In genomic region chr11:130578738-130579368, GRCh38 we compare ENCODE assay signal across 21 cellular contexts.
DNase-seq lines count a peak whose midpoint lies in the region; ATAC-seq and TF ChIP-seq lines count a peak whose summit lies in the region.
"Had no signal": no experiment of that assay in that cellular context is flagged by ENCODE, and none has a peak within 500 bp of the region (broad histone marks: within the 10 kb centered on the region; RNA-seq: fewer than 3 reads in every experiment).

No MANE protein-coding gene starts in this region.

- H3K4me3 Mint-ChIP-seq in chondrocyte (ENCODE audit: unreplicated experiment), result no peak overlapping the region
- H3K4me3 Mint-ChIP-seq: CD8-positive, alpha-beta T cell; HFFc6 had no signal

- no peak overlapping the region for H3K56ac ChIP-seq in IMR-90 (ENCODE audit: extremely low read depth, insufficient read depth, low read length)

- H3K36me3 Mint-ChIP-seq in chondrocyte (ENCODE audit: low read depth), result no peaks in the 10 kb centered on the region
- H3K36me3 Mint-ChIP-seq: CD8-positive, alpha-beta T cell had no signal

- 67% methylated on average over 3 of the region's 8 CpGs; no CpG with 5 or more reads in 1 of the 2 experiments for WGBS in IMR-90 (ENCODE audit: extremely low coverage in 2 of 2, insufficient read length in 1 of 2), 2 experiments
- WGBS in neuronal stem cell (ENCODE audit: extremely low coverage in 2 of 2, insufficient read length in 2 of 2, insufficient replicate concordance in 1 of 2), 2 donors, result no CpG with 5 or more reads among the region's 8 CpGs
- 70 to 85% methylated on average over 8 of the region's 8 CpGs for WGBS in testis, 2 donors

- H3K4me3 ChIP-seq in IMR-90 (ENCODE audit: insufficient read depth, low read depth, low read length), result no peak overlapping the region
- H3K4me3 ChIP-seq in neuronal stem cell (ENCODE audit: low read length in 2 of 2), result no peak overlapping the region
- no peak overlapping the region for H3K4me3 ChIP-seq in testis
- H3K4me3 ChIP-seq: BLaER1 treated with 17β-estradiol and CSF1 and Interleukin-3, amounts not matched to agents 10 nM and 100 nM; Peyer's patch had no signal

- H3K9me3 Mint-ChIP-seq in chondrocyte (ENCODE audit: low read depth), result no peaks in the 10 kb centered on the region
- H3K9me3 Mint-ChIP-seq: CD8-positive, alpha-beta T cell; HFFc6 had no signal

- no peak for TF ChIP-seq RAD21 in IMR-90 (IDR thresholded peaks at IDR 0.05; ENCODE audit: low read length)

- in situ Hi-C loops in IMR-90 (cut with MboI; ENCODE audit: low sequenced_read_pairs), result no loop called here
- in situ Hi-C loops in G401 (cut with HindIII; ENCODE audit: low sequenced_read_pairs), result no loop called here

- no peaks in the 10 kb centered on the region for H4K20me1 ChIP-seq in IMR-90 (ENCODE audit: insufficient read depth, low read length)
- H4K20me1 ChIP-seq: BLaER1 treated with 17β-estradiol and CSF1 and Interleukin-3, amounts not matched to agents 10 nM and 100 nM had no signal

- no peaks in the 10 kb centered on the region for H3K36me3 ChIP-seq in IMR-90 (ENCODE audit: control insufficient read depth, insufficient read depth, low read length)
- H3K36me3 ChIP-seq in neuronal stem cell (replicated peaks in 1 of 2; ENCODE audit: control insufficient read depth in 2 of 2, insufficient read depth in 2 of 2, low read length in 2 of 2), result no peaks in the 10 kb centered on the region
- H3K36me3 ChIP-seq in testis (ENCODE audit: low read depth, missing control alignments), result no peaks in the 10 kb centered on the region
- H3K36me3 ChIP-seq: BLaER1 treated with 17β-estradiol and CSF1 and Interleukin-3, amounts not matched to agents 10 nM and 100 nM; Peyer's patch had no signal

- H2BK5ac ChIP-seq in IMR-90 (ENCODE audit: low read depth, low read length, poor library complexity, severe bottlenecking) (no peak overlapping the region), neuronal stem cell (ENCODE audit: low read length) (peak overlapping the region; percentile 8)

- H3K4me1 ChIP-seq in IMR-90 (ENCODE audit: control insufficient read depth, insufficient read depth, low read length), result peaks cover 20% of the 10 kb centered on the region
- H3K4me1 ChIP-seq in neuronal stem cell (ENCODE audit: control insufficient read depth in 2 of 2, insufficient read depth in 1 of 2, low read depth in 1 of 2, low read length in 2 of 2), result peaks cover 15 to 17% of the 10 kb centered on the region in 2 donors
- H3K4me1 ChIP-seq in testis, result peaks cover 5% of the 10 kb centered on the region
- H3K4me1 ChIP-seq: Peyer's patch had no signal

- peak overlapping the region; percentile 6 for H2AK9ac ChIP-seq in IMR-90 (replicated peaks; ENCODE audit: low read depth, low read length, poor library complexity)

- peak overlapping the region; percentile 20 for H3K27ac Mint-ChIP-seq in chondrocyte (ENCODE audit: unreplicated experiment)
- H3K27ac Mint-ChIP-seq: CD8-positive, alpha-beta T cell; HFFc6 had no signal

- CTCF ChIA-PET in IMR-90 (lab: Yijun Ruan, JAX), result no interaction called here

- peaks cover 56% of the 10 kb centered on the region for H3K4me1 Mint-ChIP-seq in chondrocyte (ENCODE audit: low read depth)

- DNase-seq in IMR-90 (no peak), NCI-H69 (lab: John Stamatoyannopoulos, UW) (peak; percentile 58), chondrocyte (ENCODE audit: low spot score) (no peak), neuronal stem cell (ENCODE audit: low spot score) (no peak), G401 (ENCODE audit: low spot score) (no peak), testis (no peak)
- DNase-seq: CD8-positive, alpha-beta T cell; DND-41; H7; HFFc6; MV-4-11; NCI-H1417; NCI-H187; NCI-H526; NK-92 treated with Interleukin-12 subunit alpha and Interleukin-12 subunit beta, amount 100 ng/mL, for 24 hours; Peyer's patch; SK-N-SH had no signal

- ATAC-seq in IMR-90 (ENCODE audit: low read depth) (no peak), HG02981 (IDR thresholded peaks at IDR 0.05; ENCODE audit: unreplicated experiment) (no peak)
- ATAC-seq: CD8-positive, alpha-beta T cell; HepG2 had no signal

- dilution Hi-C loops in IMR-90 (cut with HindIII; ENCODE audit: low sequenced_read_pairs, unreplicated experiment), result no loop called here

- H3K14ac ChIP-seq in IMR-90 (replicated peaks; ENCODE audit: low read depth, low read length), result no peak overlapping the region
- no peak overlapping the region for H3K14ac ChIP-seq in neuronal stem cell (ENCODE audit: low read length)

- H3K18ac ChIP-seq in IMR-90 (ENCODE audit: low read depth, low read length), result peak overlapping the region; percentile 42; the same call in 1 of the 2 replicates
- peak overlapping the region; percentile 58 for H3K18ac ChIP-seq in neuronal stem cell (ENCODE audit: low read length)

- peak overlapping the region; percentile 40; the same call in 1 of the 2 replicates for H2AK5ac ChIP-seq in IMR-90 (ENCODE audit: low read depth, low read length)
- H2AK5ac ChIP-seq in neuronal stem cell (ENCODE audit: low read depth, low read length), result peak overlapping the region; percentile 67

- H3K27me3 Mint-ChIP-seq in chondrocyte (ENCODE audit: low read depth), result no peaks in the 10 kb centered on the region

- H3K4me2 ChIP-seq in IMR-90 (ENCODE audit: low read depth, low read length), result no peak overlapping the region
- no peak overlapping the region for H3K4me2 ChIP-seq in neuronal stem cell (ENCODE audit: insufficient read depth, low read length, poor library complexity, severe bottlenecking)
- H3K4me2 ChIP-seq: BLaER1 treated with 17β-estradiol and CSF1 and Interleukin-3, amounts not matched to agents 10 nM and 100 nM; KMS-11; SK-N-SH had no signal

- no peak overlapping the region for H2BK20ac ChIP-seq in IMR-90 (ENCODE audit: low read depth, low read length)

- 0 out of 3 replicates have a peak overlapping the region, but pooled peaks have one; percentile 38 for H2BK15ac ChIP-seq in IMR-90 (ENCODE audit: low read depth, low read length)
- H2BK15ac ChIP-seq in neuronal stem cell (ENCODE audit: low read length), result peak overlapping the region; percentile 92

- H2AFZ ChIP-seq in IMR-90 (replicated peaks; ENCODE audit: low read length, poor library complexity) (no peak overlapping the region), neuronal stem cell (ENCODE audit: low read length) (no peak overlapping the region)

- H4K91ac ChIP-seq in IMR-90 (ENCODE audit: insufficient read depth, low read depth, low read length), result peak overlapping the region; percentile 32; the same call in 1 of the 2 replicates
- no peak overlapping the region for H4K91ac ChIP-seq in neuronal stem cell (ENCODE audit: low read depth, low read length, poor library complexity)

- H2BK12ac ChIP-seq in neuronal stem cell (ENCODE audit: low read length), result peak overlapping the region; percentile 89

- H4K5ac ChIP-seq in IMR-90 (ENCODE audit: low read depth, low read length), result peak overlapping the region; percentile 3; the same call in 1 of the 2 replicates

- H2BK120ac ChIP-seq in IMR-90 (ENCODE audit: low read depth, low read length) (no peak overlapping the region), neuronal stem cell (ENCODE audit: low read depth, low read length) (no peak overlapping the region)

- H3K9me3 ChIP-seq in IMR-90 (ENCODE audit: control insufficient read depth, insufficient read depth, low read length) (no peaks in the 10 kb centered on the region), neuronal stem cell (replicated peaks in 1 of 2; ENCODE audit: control insufficient read depth in 2 of 2, insufficient read depth in 1 of 2, low read depth in 1 of 2, low read length in 2 of 2) (peaks cover 6 to 7% of the 10 kb centered on the region in 2 donors), testis (no peaks in the 10 kb centered on the region)
- H3K9me3 ChIP-seq: BLaER1 treated with 17β-estradiol and CSF1 and Interleukin-3, amounts not matched to agents 10 nM and 100 nM; Peyer's patch; SK-N-SH had no signal

- no peak for TF ChIP-seq CTCF in IMR-90 (conservative IDR thresholded peaks at IDR 0.05; ENCODE audit: low read depth, low read length)
- TF ChIP-seq CTCF in chondrocyte (IDR thresholded peaks at IDR 0.05), result no peak
- no peak for TF ChIP-seq CTCF in testis (IDR thresholded peaks at IDR 0.05)

- POLR2A ChIA-PET in IMR-90 (lab: Charles Lee; ENCODE audit: unreplicated experiment), result no interaction called here

- intact Hi-C loops in IMR-90 (cut with micrococcal nuclease), result no loop called here
- intact Hi-C loops in testis (cut with DNase I; ENCODE audit: low total_unique reads), result no loop called here

- BruUV-seq in IMR-90 (replicated peaks; lab: Mats Ljungman, UMichigan), result no TSS peak

- H3K9me1 ChIP-seq in IMR-90 (ENCODE audit: insufficient read depth, low read length), result peaks cover 9% of the 10 kb centered on the region; the same call in 1 of the 2 replicates

- H3K79me1 ChIP-seq in IMR-90 (ENCODE audit: low read depth in 1 of 2, low read length in 2 of 2) (no peaks in the 10 kb centered on the region), neuronal stem cell (ENCODE audit: low read depth, low read length) (no peaks in the 10 kb centered on the region)

- TF ChIP-seq POLR2A in IMR-90 (IDR thresholded peaks at IDR 0.05; ENCODE audit: low read depth, low read length), result no peak
- TF ChIP-seq POLR2A in testis (IDR thresholded peaks at IDR 0.05), result no peak

- H3K27me3 ChIP-seq in IMR-90 (ENCODE audit: control insufficient read depth, insufficient read depth, low read length) (0 out of 2 replicates have a peak, but pooled peaks cover 4% of the 10 kb centered on the region), neuronal stem cell (ENCODE audit: control insufficient read depth in 3 of 3, insufficient read depth in 3 of 3, low read depth in 1 of 3, low read length in 3 of 3) (no peaks in the 10 kb centered on the region), testis (no peaks in the 10 kb centered on the region)
- H3K27me3 ChIP-seq: BLaER1 treated with 17β-estradiol and CSF1 and Interleukin-3, amounts not matched to agents 10 nM and 100 nM; Peyer's patch had no signal

- H3K27ac ChIP-seq in IMR-90 (ENCODE audit: insufficient read depth, low read length), result no peak overlapping the region
- H3K27ac ChIP-seq in neuronal stem cell (replicated peaks; ENCODE audit: low read length), result no peak overlapping the region
- H3K27ac ChIP-seq in testis, result no peak overlapping the region
- H3K27ac ChIP-seq: BLaER1 treated with 17β-estradiol and CSF1 and Interleukin-3, amounts not matched to agents 10 nM and 100 nM; KMS-11; Peyer's patch had no signal

- H3K4ac ChIP-seq in IMR-90 (ENCODE audit: low read depth, low read length), result no peak overlapping the region
- no peak overlapping the region for H3K4ac ChIP-seq in neuronal stem cell (ENCODE audit: low read length)

- no peak overlapping the region for H3K23ac ChIP-seq in IMR-90 (ENCODE audit: low read depth, low read length)
- H3K23ac ChIP-seq in neuronal stem cell (ENCODE audit: low read depth, low read length, poor library complexity), result no peak overlapping the region

- no peak overlapping the region for H3K9ac ChIP-seq in IMR-90 (ENCODE audit: low read depth, low read length)
- H3K9ac ChIP-seq in neuronal stem cell (ENCODE audit: low read depth, low read length, poor library complexity), result no peak overlapping the region
- H3K9ac ChIP-seq: BLaER1 treated with 17β-estradiol and CSF1 and Interleukin-3, amounts not matched to agents 10 nM and 100 nM; KMS-11; SK-N-SH had no signal

- H4K8ac ChIP-seq in IMR-90 (ENCODE audit: low read depth in 2 of 2, low read length in 2 of 2) (no peak overlapping the region), neuronal stem cell (ENCODE audit: low read depth, low read length) (no peak overlapping the region)

TF ChIP-seq in IMR-90, 13 proteins besides CTCF, POLR2A, EP300 and RAD21 (continues in another document):
- no peak for TF ChIP-seq FOS (IDR thresholded peaks at IDR 0.05; ENCODE audit: low read depth, low read length)
